8 cellular contexts compared by ENCODE assay signal in genomic region chr16:15897834-15898254, GRCh38. TPM values are rescaled to one million over a fixed set of nuclear protein-coding genes. Genes with fewer than 3 reads are reported as not detected.
DNase-seq lines count a peak whose midpoint lies in the region; ATAC-seq and TF ChIP-seq lines count a peak whose summit lies in the region.

No MANE protein-coding gene starts in this region.

- DNase-seq in AG10803 (ENCODE audit: low read depth) (peak; percentile 65), NOMO-1 treated with DMSO at 0.1 percent for 48 hours (lab: John Stamatoyannopoulos, UW; ENCODE audit: unreplicated experiment) (peak; percentile 69), fibroblast of gingiva (ENCODE audit: low read depth) (peak; percentile 41), dermis blood vessel endothelial cell (no peak), mesenteric fat pad (ENCODE audit: low spot score) (no peak), COR-L47 (lab: John Stamatoyannopoulos, UW) (no peak), NCI-H187 treated with DMSO at 0.1 percent for 48 hours (lab: John Stamatoyannopoulos, UW) (no peak)

- no peak for TF ChIP-seq CTCF in AG10803 (conservative IDR thresholded peaks at IDR 0.05; ENCODE audit: low read length)

- H3K4me3 ChIP-seq in AG10803 (ENCODE audit: low read length), result peak overlapping the region; percentile 25

- ATAC-seq in GM21390 (IDR thresholded peaks at IDR 0.05; ENCODE audit: unreplicated experiment), result peak; percentile 74

RNA-seq across cellular contexts. Expression of gene CEP20, which starts 9.4 kb away (rescaled TPM):
- 20.4 and 29.0 TPM in 2 replicates for total RNA-seq in dermis blood vessel endothelial cell
- total RNA-seq in mesenteric fat pad, result 31.4 TPM

RNA-seq across cellular contexts. Expression of gene MYH11, which starts 41.0 kb away (rescaled TPM):
- 0.05 TPM in 1 of 2 replicates, not detected in the other for total RNA-seq in dermis blood vessel endothelial cell
- 53.5 TPM for total RNA-seq in mesenteric fat pad

RNA-seq across cellular contexts. Expression of gene ABCC1, which starts 51.6 kb away (rescaled TPM):
- 35.7 and 70.6 TPM in 2 replicates for total RNA-seq in dermis blood vessel endothelial cell
- 42.8 TPM for total RNA-seq in mesenteric fat pad

Comparison
In these comparisons a context has a peak if more than half of its experiments do, and no peak if none do; other contexts are left out.
1. DNase-seq: peak in AG10803 (single experiment), NOMO-1 treated with DMSO at 0.1 percent for 48 hours (single experiment) and fibroblast of gingiva (single experiment); none in dermis blood vessel endothelial cell (single experiment), mesenteric fat pad (single experiment), COR-L47 (single experiment) and NCI-H187 treated with DMSO at 0.1 percent for 48 hours (single experiment).
2. RNA of gene MYH11, which starts 41.0 kb away (total RNA-seq): 53.5 TPM in mesenteric fat pad (single experiment); 0.05 TPM in dermis blood vessel endothelial cell; every median in the first group is over 10 times any median in the second.